Comparison of ENCODE assay signal across 23 cellular contexts in genomic region chr5:3511774-3512173, GRCh38.
"Had no signal": no experiment of that assay in that cellular context is flagged by ENCODE, and none has a peak within 500 bp of the region (broad histone marks: within the 10 kb centered on the region; RNA-seq: fewer than 3 reads in every experiment).

No MANE protein-coding gene starts in this region.

- H3K4me3 ChIP-seq: breast epithelium, heart right ventricle, pancreas, prostate gland, skin epidermis, vagina had no signal

- H3K27me3 ChIP-seq: breast epithelium, pancreas, vagina had no signal

- H3K9me3 ChIP-seq: pancreas, prostate gland, vagina had no signal

- DNase-seq: activated CD4-positive, alpha-beta T cell treated with anti-CD3 and anti-CD28 coated beads for 36 hours; activated CD4-positive, CD25-positive, alpha-beta regulatory T cell; activated CD8-positive, alpha-beta memory T cell treated with anti-CD3 and anti-CD28 coated beads, Interleukin-2, amount 10 ng/mL, durations not matched to agents 7 days and 5 days; activated CD8-positive, alpha-beta T cell treated with anti-CD3 and anti-CD28 coated beads, Interleukin-2, amount 10 ng/mL, durations not matched to agents 7 days and 5 days; activated naive CD8-positive, alpha-beta T cell treated with anti-CD3 and anti-CD28 coated beads, Interleukin-2, amount 50 U/mL, for 24 hours; activated T-cell treated with anti-CD3 and anti-CD28 coated beads, Interleukin-2, amount 50 U/mL, for 48 hours; amygdala; central memory CD4-positive, alpha-beta T cell; foreskin keratinocyte; heart right ventricle; kidney glomerular epithelial cell; left ventricle myocardium superior; mammary epithelial cell; nucleus accumbens; pancreas; stimulated activated CD4-positive, alpha-beta T cell treated with anti-CD3 and anti-CD28 coated beads, Interleukin-4, amount 100 ng/mL, for 24 hours had no signal

- H3K36me3 ChIP-seq: breast epithelium, heart right ventricle, pancreas, prostate gland, vagina had no signal

- ATAC-seq: activated CD4-positive, alpha-beta T cell treated with anti-CD3 and anti-CD28 coated beads for 36 hours; activated CD8-positive, alpha-beta memory T cell treated with anti-CD3 and anti-CD28 coated beads, Interleukin-2, amount 10 ng/mL, durations not matched to agents 7 days and 5 days; activated CD8-positive, alpha-beta T cell treated with anti-CD3 and anti-CD28 coated beads, Interleukin-2, amount 10 ng/mL, durations not matched to agents 7 days and 5 days; activated naive CD8-positive, alpha-beta T cell treated with anti-CD3 and anti-CD28 coated beads, Interleukin-2, amount 50 U/mL, for 24 hours; esophagus mucosa; foreskin keratinocyte; heart right ventricle; left ventricle myocardium superior; pancreas; sciatic nerve; stimulated activated effector memory CD8-positive, alpha-beta T cell treated with anti-CD3 and anti-CD28 coated beads, Interleukin-12 subunit alpha, Interleukin-12 subunit beta, amount 100 ng/mL, for 72 hours had no signal

- H3K27ac ChIP-seq: breast epithelium, foreskin keratinocyte, heart right ventricle, pancreas, prostate gland, skin epidermis, vagina had no signal

- H3K4me1 ChIP-seq: breast epithelium, foreskin keratinocyte, heart right ventricle, pancreas, prostate gland, vagina had no signal
